1 cellular context compared by ENCODE assay signal in genomic region chr1:26358411-26359384, GRCh38.
TF ChIP-seq lines count a peak whose summit lies in the region.

No MANE protein-coding gene starts in this region.

TF ChIP-seq in HepG2, 621 proteins besides CTCF, POLR2A, EP300 and RAD21 (continues in another document):
- TF ChIP-seq SOX6 (IDR thresholded peaks at IDR 0.05) (no peak), SOX6 (CRISPR knock-in tag; IDR thresholded peaks at IDR 0.05) (peak; percentile 65), ETV5 (CRISPR knock-in tag; IDR thresholded peaks at IDR 0.05; ENCODE audit: borderline replicate concordance) (peak; percentile 45; the same call in 1 of the 2 replicates), ZNF777 (CRISPR knock-in tag; IDR thresholded peaks at IDR 0.05) (0 out of 2 replicates have a peak, but pooled peaks have one; percentile 13), KDM3A (CRISPR knock-in tag; IDR thresholded peaks at IDR 0.05; ENCODE audit: low read depth) (peak; percentile 45; the same call in 1 of the 2 replicates), ASH2L (IDR thresholded peaks at IDR 0.05; ENCODE audit: insufficient read length, low read depth, low read length) (peak; percentile 70), ARHGAP35 (CRISPR knock-in tag; IDR thresholded peaks at IDR 0.05; ENCODE audit: borderline replicate concordance) (peak; percentile 80; the same call in 1 of the 2 replicates), PHF8 (CRISPR knock-in tag; IDR thresholded peaks at IDR 0.05) (peak; percentile 29; the same call in 1 of the 2 replicates), EEA1 (CRISPR knock-in tag; IDR thresholded peaks at IDR 0.05; ENCODE audit: borderline replicate concordance) (no peak), ATF3 (CRISPR knock-in tag; IDR thresholded peaks at IDR 0.05) (peak; percentile 75), SNAPC2 (CRISPR knock-in tag; IDR thresholded peaks at IDR 0.05) (0 out of 2 replicates have a peak, but pooled peaks have one; percentile 34), XRCC5 (optimal IDR thresholded peaks at IDR 0.05; ENCODE audit: low read length) (peak; percentile 48), ZMYM3 (CRISPR knock-in tag; IDR thresholded peaks at IDR 0.05) (peak; percentile 87), BHLHE40 (IDR thresholded peaks at IDR 0.05; ENCODE audit: low read length) (peak; percentile 41), IKZF5 (CRISPR knock-in tag; IDR thresholded peaks at IDR 0.05) (peak; percentile 47; the same call in 1 of the 2 replicates), ZNF800 (CRISPR knock-in tag; IDR thresholded peaks at IDR 0.05) (no peak), ZNF770 (CRISPR knock-in tag; IDR thresholded peaks at IDR 0.05) (0 out of 2 replicates have a peak, but pooled peaks have one; percentile 17), ZNF446 (CRISPR knock-in tag; IDR thresholded peaks at IDR 0.05) (no peak), ZNF83 (CRISPR knock-in tag; IDR thresholded peaks at IDR 0.05; ENCODE audit: borderline replicate concordance) (0 out of 2 replicates have a peak, but pooled peaks have one; percentile 42), ZNF687 (CRISPR knock-in tag; IDR thresholded peaks at IDR 0.05) (peak; percentile 58), MED1 (CRISPR knock-in tag; IDR thresholded peaks at IDR 0.05) (peak; percentile 21), ZGPAT (CRISPR knock-in tag; IDR thresholded peaks at IDR 0.05) (0 out of 2 replicates have a peak, but pooled peaks have one; percentile 23), TBX2 (CRISPR knock-in tag; IDR thresholded peaks at IDR 0.05; ENCODE audit: borderline replicate concordance) (0 out of 2 replicates have a peak, but pooled peaks have one; percentile 42), MEF2D (CRISPR knock-in tag; IDR thresholded peaks at IDR 0.05) (no peak), JUNB (CRISPR knock-in tag; IDR thresholded peaks at IDR 0.05; ENCODE audit: borderline replicate concordance) (no peak; the same call in 1 of the 2 replicates), TARDBP (CRISPR knock-in tag; IDR thresholded peaks at IDR 0.05) (peak; percentile 62; the same call in 1 of the 2 replicates), REL (CRISPR knock-in tag; conservative IDR thresholded peaks at IDR 0.05) (no peak), ARID4A (CRISPR knock-in tag; IDR thresholded peaks at IDR 0.05; ENCODE audit: borderline replicate concordance) (peak; percentile 58; the same call in 1 of the 2 replicates), JUND (CRISPR knock-in tag; IDR thresholded peaks at IDR 0.05) (peak; percentile 78; the same call in 1 of the 2 replicates), MBNL3 (CRISPR knock-in tag; conservative IDR thresholded peaks at IDR 0.05) (no peak), KLF6 (CRISPR knock-in tag; IDR thresholded peaks at IDR 0.05) (no peak), ZNF552 (CRISPR knock-in tag; IDR thresholded peaks at IDR 0.05; ENCODE audit: borderline replicate concordance) (no peak), SAP130 (CRISPR knock-in tag; IDR thresholded peaks at IDR 0.05; ENCODE audit: low read depth) (peak; percentile 82), ZNF33B (CRISPR knock-in tag; IDR thresholded peaks at IDR 0.05) (no peak), MED8 (CRISPR knock-in tag; IDR thresholded peaks at IDR 0.05; ENCODE audit: insufficient replicate concordance) (no peak), NR2F6 (IDR thresholded peaks at IDR 0.05) (peak; percentile 21; the same call in 1 of the 2 replicates), NR2F6 (CRISPR knock-in tag; IDR thresholded peaks at IDR 0.05) (0 out of 2 replicates have a peak, but pooled peaks have one; percentile 59), GZF1 (CRISPR knock-in tag; IDR thresholded peaks at IDR 0.05) (no peak), ZNF761 (CRISPR knock-in tag; conservative IDR thresholded peaks at IDR 0.05) (no peak), THAP11 (CRISPR knock-in tag; IDR thresholded peaks at IDR 0.05) (peak; percentile 25; the same call in 1 of the 2 replicates), ZNF816 (CRISPR knock-in tag; IDR thresholded peaks at IDR 0.05; ENCODE audit: borderline replicate concordance) (no peak), ATAD3A (CRISPR knock-in tag; IDR thresholded peaks at IDR 0.05) (no peak), HBP1 (CRISPR knock-in tag; IDR thresholded peaks at IDR 0.05; ENCODE audit: low read depth) (0 out of 2 replicates have a peak, but pooled peaks have one; percentile 49), ZFP1 (CRISPR knock-in tag; IDR thresholded peaks at IDR 0.05) (peak; percentile 62; the same call in 1 of the 2 replicates), ZFP36 (IDR thresholded peaks at IDR 0.05; ENCODE audit: borderline replicate concordance, low read depth, low read length, partially characterized antibody) (peak; percentile 38), GTF2F1 (IDR thresholded peaks at IDR 0.05; ENCODE audit: low read length) (no peak), KLF16 (CRISPR knock-in tag; IDR thresholded peaks at IDR 0.05) (0 out of 4 replicates have a peak, but pooled peaks of 1 of the 2 experiments have one; percentile 26), PHF21A (CRISPR knock-in tag; IDR thresholded peaks at IDR 0.05) (peak; percentile 40; the same call in 1 of the 2 replicates), NCOA2 (CRISPR knock-in tag; IDR thresholded peaks at IDR 0.05) (0 out of 2 replicates have a peak, but pooled peaks have one; percentile 19), SALL2 (CRISPR knock-in tag; IDR thresholded peaks at IDR 0.05) (0 out of 2 replicates have a peak, but pooled peaks have one; percentile 20), SMARCC2 (IDR thresholded peaks at IDR 0.05) (no peak), ZNF644 (CRISPR knock-in tag; IDR thresholded peaks at IDR 0.05; ENCODE audit: low read depth) (0 out of 2 replicates have a peak, but pooled peaks have one; percentile 6), HNF4A (CRISPR knock-in tag; IDR thresholded peaks at IDR 0.05) (peak; percentile 89), ZEB1 (IDR thresholded peaks at IDR 0.05; ENCODE audit: insufficient replicate concordance, low read depth) (peak; percentile 65)
